ENCODE assay signal across 16 cellular contexts in genomic region chr1:167081594-167081993, GRCh38. TPM values are rescaled to one million over a fixed set of nuclear protein-coding genes. Genes with fewer than 3 reads are reported as not detected.
"Had no signal": no experiment of that assay in that cellular context is flagged by ENCODE, and none has a peak within 500 bp of the region (broad histone marks: within the 10 kb centered on the region; RNA-seq: fewer than 3 reads in every experiment).

No MANE protein-coding gene starts in this region.

- H3K27ac ChIP-seq: adrenal gland, neural progenitor cell, ovary, testis had no signal

- H3K9me3 ChIP-seq: adrenal gland, ovary, testis had no signal

- H3K4me3 ChIP-seq: adrenal gland, neural progenitor cell, ovary, testis had no signal

- ATAC-seq: stimulated activated naive CD8-positive, alpha-beta T cell treated with anti-CD3 and anti-CD28 coated beads, Interleukin-15, Interleukin-2, amounts not matched to agents 100 U/mL and 50 U/mL, for 24 hours had no signal

- H3K36me3 ChIP-seq: adrenal gland, neural progenitor cell, ovary had no signal

- H3K4me2 ChIP-seq: neural progenitor cell had no signal

- DNase-seq: activated CD4-positive, alpha-beta T cell treated with anti-CD3 and anti-CD28 coated beads, Interleukin-2, amount 50 U/mL, for 1 hour; activated naive CD4-positive, alpha-beta T cell treated with anti-CD3 and anti-CD28 coated beads, Interleukin-2, amount 50 U/mL, for 16 hours; activated T-cell treated with anti-CD3 and anti-CD28 coated beads for 4 hours; adrenal gland; hippocampal formation; ovary; stimulated activated CD4-positive, alpha-beta T cell treated with anti-CD3 and anti-CD28 coated beads, Interleukin-4, amount 100 ng/mL, for 1 hour; stimulated activated CD8-positive, alpha-beta memory T cell treated with anti-CD3 and anti-CD28 coated beads, Interleukin-4, amount 100 ng/mL, for 48 hours; stimulated activated naive CD8-positive, alpha-beta T cell treated with anti-CD3 and anti-CD28 coated beads, Interleukin-15, Interleukin-2, amounts not matched to agents 100 U/mL and 50 U/mL, for 24 hours; testis had no signal

- H3K4me1 ChIP-seq: adrenal gland, testis had no signal

- H3K27me3 ChIP-seq: neural progenitor cell, ovary, testis had no signal

- H2AFZ ChIP-seq: neural progenitor cell had no signal

RNA-seq across cellular contexts. Expression of gene GPA33, which starts 8.6 kb away (rescaled TPM):
- total RNA-seq: kidney epithelial cell, myocyte, urinary bladder had no signal

RNA-seq across cellular contexts. Expression of gene STYXL2, which starts 12.3 kb away (rescaled TPM):
- total RNA-seq: activated CD8-positive, alpha-beta memory T cell treated with anti-CD3 and anti-CD28 coated beads for 36 hours; kidney epithelial cell had no signal
- polyA plus RNA-seq: liver, urinary bladder had no signal
